25 cellular contexts compared by ENCODE assay signal in the genomic region with DNA sequence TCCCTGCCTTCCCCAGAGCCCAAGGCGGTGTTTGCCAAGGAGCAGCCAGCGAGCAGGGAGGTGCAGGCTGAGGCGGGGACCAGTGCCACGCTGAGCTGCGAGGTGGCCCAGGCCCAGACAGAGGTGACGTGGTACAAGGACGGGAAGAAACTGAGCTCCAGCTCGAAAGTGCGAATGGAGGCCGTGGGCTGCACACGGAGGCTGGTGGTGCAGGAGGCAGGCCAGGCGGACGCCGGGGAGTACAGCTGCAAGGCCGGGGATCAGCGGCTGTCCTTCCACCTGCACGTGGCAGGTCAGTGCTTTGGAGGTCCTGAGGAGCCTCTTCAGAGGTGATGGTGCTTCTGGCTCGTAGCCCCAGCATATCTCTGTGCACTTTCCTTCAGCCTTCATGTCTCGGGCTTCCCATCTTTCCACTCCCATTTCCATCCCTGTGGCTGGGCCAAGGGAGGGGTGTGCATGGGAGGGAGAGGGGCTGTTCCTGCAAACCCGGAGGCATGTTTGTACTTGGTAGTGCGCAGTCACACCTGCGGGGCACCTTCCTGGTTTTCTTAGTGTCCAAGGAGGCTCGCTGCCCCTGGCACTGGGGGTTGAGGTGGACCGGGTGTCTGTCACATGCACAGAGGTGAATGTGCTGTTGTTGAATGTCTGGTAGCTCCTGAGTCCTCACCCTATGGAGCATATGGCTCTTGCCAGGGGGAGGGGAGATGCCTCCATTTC.
"Had no signal": no experiment of that assay in that cellular context is flagged by ENCODE, and none has a peak within 500 bp of the region (broad histone marks: within the 10 kb centered on the region; RNA-seq: fewer than 3 reads in every experiment).

No MANE protein-coding gene starts in this region.

- H3K9me3 Mint-ChIP-seq: activated naive CD4-positive, alpha-beta T cell treated with anti-CD3 and anti-CD28 coated beads, Interleukin-2, amount 50 U/mL, for 24 hours had no signal

- H3K4me3 Mint-ChIP-seq: activated B cell treated with CpG ODN at 0.5 μM for 24 hours; activated CD4-positive, alpha-beta T cell treated with anti-CD3 and anti-CD28 coated beads, Interleukin-2, amount 10 ng/mL, durations not matched to agents 24 days and 14 days; activated CD8-positive, alpha-beta memory T cell treated with anti-CD3 and anti-CD28 coated beads, Interleukin-2, amount 10 ng/mL, durations not matched to agents 7 days and 5 days; activated naive CD4-positive, alpha-beta T cell treated with anti-CD3 and anti-CD28 coated beads, Interleukin-2, amount 50 U/mL, for 24 hours; activated T-cell treated with anti-CD3 and anti-CD28 coated beads, Interleukin-2, amount 50 U/mL, for 24 hours; activated T-helper 1 cell treated with anti-CD3 and anti-CD28 coated beads, Interleukin-12 subunit alpha, Interleukin-12 subunit beta, Interleukin-2, Interleukin-4 antibody, amounts not matched to agents 30 ng/mL and 10 ng/mL and 1 ng/mL, durations not matched to agents 14 hours and 24 hours and 36 hours; T-cell had no signal

- FAIRE-seq: bronchial epithelial cell had no signal

- H3K27me3 Mint-ChIP-seq: activated B cell treated with CpG ODN at 0.5 μM for 24 hours; activated CD4-positive, alpha-beta T cell treated with anti-CD3 and anti-CD28 coated beads, Interleukin-2, amount 10 ng/mL, durations not matched to agents 24 days and 14 days; activated CD8-positive, alpha-beta memory T cell treated with anti-CD3 and anti-CD28 coated beads, Interleukin-2, amount 10 ng/mL, durations not matched to agents 7 days and 5 days; activated naive CD4-positive, alpha-beta T cell treated with anti-CD3 and anti-CD28 coated beads, Interleukin-2, amount 50 U/mL, for 24 hours; activated T-cell treated with anti-CD3 and anti-CD28 coated beads, Interleukin-2, amount 50 U/mL, for 24 hours; T-cell had no signal

- DNase-seq: activated B cell treated with CpG ODN at 0.5 μM for 24 hours; activated CD4-positive, alpha-beta T cell treated with anti-CD3 and anti-CD28 coated beads for 1 hour; activated CD4-positive, alpha-beta T cell treated with anti-CD3 and anti-CD28 coated beads, Interleukin-2, amount 10 ng/mL, durations not matched to agents 24 days and 14 days; activated CD4-positive, alpha-beta T cell treated with anti-CD3 and anti-CD28 coated beads, Interleukin-2, amount 50 U/mL, for 48 hours; activated CD8-positive, alpha-beta memory T cell treated with anti-CD3 and anti-CD28 coated beads, Interleukin-2, amount 10 ng/mL, durations not matched to agents 7 days and 5 days; activated effector memory CD4-positive, alpha-beta T cell treated with Interleukin-2 at 50 U/mL for 16 hours; activated naive CD4-positive, alpha-beta T cell; activated T-cell treated with anti-CD3 and anti-CD28 coated beads, Interleukin-2, amount 50 U/mL, for 24 hours; body of pancreas; MG63; NCI-H1092 treated with DMSO at 0.1 percent for 48 hours; NCI-H1436; NCI-H187; NCI-H2081; NCI-H446; NCI-H524; SIG-M5; T-cell; T-helper 2 cell; T1000 had no signal

- H3K27ac ChIP-seq: ascending aorta, body of pancreas, SK-N-MC had no signal

- H3K4me1 Mint-ChIP-seq: activated B cell treated with CpG ODN at 0.5 μM for 24 hours; activated CD4-positive, alpha-beta T cell treated with anti-CD3 and anti-CD28 coated beads, Interleukin-2, amount 10 ng/mL, durations not matched to agents 24 days and 14 days; activated naive CD4-positive, alpha-beta T cell treated with anti-CD3 and anti-CD28 coated beads, Interleukin-2, amount 50 U/mL, for 24 hours; T-cell had no signal

- H3K36me3 ChIP-seq: ascending aorta, MG63 had no signal

- H3K27ac Mint-ChIP-seq: activated B cell treated with CpG ODN at 0.5 μM for 24 hours; activated CD4-positive, alpha-beta T cell treated with anti-CD3 and anti-CD28 coated beads, Interleukin-2, amount 10 ng/mL, durations not matched to agents 24 days and 14 days; activated CD8-positive, alpha-beta memory T cell treated with anti-CD3 and anti-CD28 coated beads, Interleukin-2, amount 10 ng/mL, durations not matched to agents 7 days and 5 days; activated T-cell treated with anti-CD3 and anti-CD28 coated beads, Interleukin-2, amount 50 U/mL, for 24 hours; activated T-helper 1 cell treated with anti-CD3 and anti-CD28 coated beads, Interleukin-12 subunit alpha, Interleukin-12 subunit beta, Interleukin-2, Interleukin-4 antibody, amounts not matched to agents 30 ng/mL and 10 ng/mL and 1 ng/mL, durations not matched to agents 14 hours and 24 hours and 36 hours; T-cell had no signal

- H3K4me3 ChIP-seq: ascending aorta, body of pancreas, MG63, SK-N-MC had no signal

- H3K4me1 ChIP-seq: ascending aorta, body of pancreas had no signal

- H3K27me3 ChIP-seq: ascending aorta, body of pancreas, MG63 had no signal

- ATAC-seq: activated CD8-positive, alpha-beta memory T cell treated with anti-CD3 and anti-CD28 coated beads, Interleukin-2, amount 10 ng/mL, durations not matched to agents 7 days and 5 days; body of pancreas; T-cell had no signal
